1 cellular context compared by ENCODE assay signal in genomic region chr12:123313046-123313445, GRCh38.
A peak's percentile ranks its signal among the peaks of the same experiment; 100 is the strongest.
TF ChIP-seq lines count a peak whose summit lies in the region.

No MANE protein-coding gene starts in this region.

TF ChIP-seq in HEK293, 187 proteins besides CTCF, POLR2A, EP300 and RAD21 (continued from another document):
- TF ChIP-seq ZNF580 (tag by site-specific recombination; IDR thresholded peaks at IDR 0.05) (peak; percentile 72), ZNF19 (tag by site-specific recombination; IDR thresholded peaks at IDR 0.05; ENCODE audit: low read depth) (0 out of 2 replicates have a peak, but pooled peaks have one; percentile 34), ZFP37 (tag by site-specific recombination; IDR thresholded peaks at IDR 0.05) (peak; percentile 91), ZNF140 (tag by site-specific recombination; IDR thresholded peaks at IDR 0.05) (peak; percentile 70; the same call in 1 of the 2 replicates), ZNF341 (tag by site-specific recombination; IDR thresholded peaks at IDR 0.05; ENCODE audit: low read depth) (peak; percentile 27; the same call in 1 of the 2 replicates), MZF1 (tag by site-specific recombination; IDR thresholded peaks at IDR 0.05; ENCODE audit: borderline replicate concordance) (peak; percentile 61; the same call in 1 of the 2 replicates), ZNF394 (tag by site-specific recombination; IDR thresholded peaks at IDR 0.05; ENCODE audit: borderline replicate concordance) (peak; percentile 99), ZNF664 (tag by site-specific recombination; IDR thresholded peaks at IDR 0.05) (peak; percentile 79), ZBTB21 (tag by site-specific recombination; IDR thresholded peaks at IDR 0.05) (peak; percentile 67; the same call in 1 of the 2 replicates), ZXDB (tag by site-specific recombination; IDR thresholded peaks at IDR 0.05) (peak; percentile 88), ZNF560 (tag by site-specific recombination; IDR thresholded peaks at IDR 0.05; ENCODE audit: borderline replicate concordance) (peak; percentile 83), ZBTB8A (tag by site-specific recombination; IDR thresholded peaks at IDR 0.05) (peak; percentile 90), ZNF623 (tag by site-specific recombination; IDR thresholded peaks at IDR 0.05) (peak; percentile 87), ZNF510 (tag by site-specific recombination; IDR thresholded peaks at IDR 0.05; ENCODE audit: insufficient replicate concordance) (peak; percentile 95), ZNF629 (tag by site-specific recombination; IDR thresholded peaks at IDR 0.05) (peak; percentile 73), ZNF639 (tag by site-specific recombination; IDR thresholded peaks at IDR 0.05) (peak; percentile 73), ZNF501 (tag by site-specific recombination; IDR thresholded peaks at IDR 0.05) (peak; percentile 86), ZFP3 (tag by site-specific recombination; IDR thresholded peaks at IDR 0.05; ENCODE audit: low read depth) (peak; percentile 43; the same call in 1 of the 2 replicates), GLI2 (tag by site-specific recombination; IDR thresholded peaks at IDR 0.05; ENCODE audit: borderline replicate concordance, low read depth) (peak; percentile 37; the same call in 1 of the 2 replicates), ZNF138 (tag by site-specific recombination; IDR thresholded peaks at IDR 0.05; ENCODE audit: borderline replicate concordance) (peak; percentile 25; the same call in 1 of the 2 replicates), OVOL3 (tag by site-specific recombination; IDR thresholded peaks at IDR 0.05) (peak; percentile 27; the same call in 1 of the 2 replicates), ZNF529 (tag by site-specific recombination; IDR thresholded peaks at IDR 0.05; ENCODE audit: insufficient replicate concordance) (peak; percentile 62), ZNF555 (tag by site-specific recombination; conservative IDR thresholded peaks at IDR 0.05) (peak; percentile 99), ZNF654 (tag by site-specific recombination; IDR thresholded peaks at IDR 0.05; ENCODE audit: low read depth) (peak; percentile 56), ZNF558 (tag by site-specific recombination; IDR thresholded peaks at IDR 0.05) (peak; percentile 89), ZNF433 (tag by site-specific recombination; IDR thresholded peaks at IDR 0.05; ENCODE audit: low read depth) (peak; percentile 57), ZNF366 (tag by site-specific recombination; conservative IDR thresholded peaks at IDR 0.05) (peak; percentile 45; the same call in 1 of the 2 replicates), ZNF426 (tag by site-specific recombination; IDR thresholded peaks at IDR 0.05) (peak; percentile 100)
- TF ChIP-seq, protein P1, sequence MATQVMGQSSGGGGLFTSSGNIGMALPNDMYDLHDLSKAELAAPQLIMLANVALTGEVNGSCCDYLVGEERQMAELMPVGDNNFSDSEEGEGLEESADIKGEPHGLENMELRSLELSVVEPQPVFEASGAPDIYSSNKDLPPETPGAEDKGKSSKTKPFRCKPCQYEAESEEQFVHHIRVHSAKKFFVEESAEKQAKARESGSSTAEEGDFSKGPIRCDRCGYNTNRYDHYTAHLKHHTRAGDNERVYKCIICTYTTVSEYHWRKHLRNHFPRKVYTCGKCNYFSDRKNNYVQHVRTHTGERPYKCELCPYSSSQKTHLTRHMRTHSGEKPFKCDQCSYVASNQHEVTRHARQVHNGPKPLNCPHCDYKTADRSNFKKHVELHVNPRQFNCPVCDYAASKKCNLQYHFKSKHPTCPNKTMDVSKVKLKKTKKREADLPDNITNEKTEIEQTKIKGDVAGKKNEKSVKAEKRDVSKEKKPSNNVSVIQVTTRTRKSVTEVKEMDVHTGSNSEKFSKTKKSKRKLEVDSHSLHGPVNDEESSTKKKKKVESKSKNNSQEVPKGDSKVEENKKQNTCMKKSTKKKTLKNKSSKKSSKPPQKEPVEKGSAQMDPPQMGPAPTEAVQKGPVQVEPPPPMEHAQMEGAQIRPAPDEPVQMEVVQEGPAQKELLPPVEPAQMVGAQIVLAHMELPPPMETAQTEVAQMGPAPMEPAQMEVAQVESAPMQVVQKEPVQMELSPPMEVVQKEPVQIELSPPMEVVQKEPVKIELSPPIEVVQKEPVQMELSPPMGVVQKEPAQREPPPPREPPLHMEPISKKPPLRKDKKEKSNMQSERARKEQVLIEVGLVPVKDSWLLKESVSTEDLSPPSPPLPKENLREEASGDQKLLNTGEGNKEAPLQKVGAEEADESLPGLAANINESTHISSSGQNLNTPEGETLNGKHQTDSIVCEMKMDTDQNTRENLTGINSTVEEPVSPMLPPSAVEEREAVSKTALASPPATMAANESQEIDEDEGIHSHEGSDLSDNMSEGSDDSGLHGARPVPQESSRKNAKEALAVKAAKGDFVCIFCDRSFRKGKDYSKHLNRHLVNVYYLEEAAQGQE (tag by site-specific recombination; IDR thresholded peaks at IDR 0.05), result peak; percentile 82
TF ChIP-seq in HEK293: peak in this region for 34; not testable (repeated sequence) for 153.
